ENCODE assay signal across 15 cellular contexts in the genomic region with DNA sequence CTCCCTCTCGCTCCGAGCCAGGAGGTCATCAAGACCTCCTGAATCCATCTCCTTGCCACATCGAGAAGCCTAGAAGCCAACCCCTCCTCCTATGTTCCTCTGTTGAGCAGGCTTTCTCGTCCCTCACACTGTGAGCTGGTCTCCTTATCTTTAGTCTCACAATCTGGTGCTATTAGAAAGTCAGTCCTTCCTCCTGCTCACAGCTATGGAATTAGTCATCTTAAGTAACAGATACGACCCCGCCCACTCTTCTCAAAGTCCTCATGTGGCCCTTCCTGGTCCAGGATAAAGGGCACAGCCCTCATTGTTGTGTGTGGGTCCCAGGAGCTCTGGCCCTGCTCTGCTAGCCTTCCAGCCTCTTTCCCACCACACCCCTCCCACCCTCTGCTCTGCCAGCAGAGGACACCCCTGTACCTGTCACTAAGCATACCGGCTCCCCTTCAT. TPM values are rescaled to one million over a fixed set of nuclear protein-coding genes. Genes with fewer than 3 reads are reported as not detected.
DNase-seq lines count a peak whose midpoint lies in the region; ATAC-seq, FAIRE-seq and TF ChIP-seq lines count a peak whose summit lies in the region.
"Had no signal": no experiment of that assay in that cellular context is flagged by ENCODE, and none has a peak within 500 bp of the region (broad histone marks: within the 10 kb centered on the region; RNA-seq: fewer than 3 reads in every experiment).

No MANE protein-coding gene starts in this region.

- H3K27ac Mint-ChIP-seq in naive thymus-derived CD4-positive, alpha-beta T cell: peak overlapping the region in 1 of 9 donors; percentile 49
- H3K27ac Mint-ChIP-seq: mesothelial cell of epicardium had no signal

- peaks cover 0 to 5% (median 0%) of the 10 kb centered on the region in 5 donors for H3K27me3 Mint-ChIP-seq in naive thymus-derived CD4-positive, alpha-beta T cell
- H3K27me3 Mint-ChIP-seq: stimulated activated naive CD8-positive, alpha-beta T cell treated with anti-CD3 and anti-CD28 coated beads, Interleukin-15, amount 100 ng/mL, for 72 hours had no signal

- H3K36me3 Mint-ChIP-seq in naive thymus-derived CD4-positive, alpha-beta T cell: peaks cover 0 to 7% (median 6%) of the 10 kb centered on the region in 5 donors
- H3K36me3 Mint-ChIP-seq: mesothelial cell of epicardium had no signal

- peak; percentile 40 for DNase-seq in EH (ENCODE audit: low read depth)
- peak; percentile 57 for DNase-seq in PC-3
- peak; percentile 50 to 68 for DNase-seq in erythroblast (lab: John Stamatoyannopoulos, UW)
- DNase-seq in naive thymus-derived CD4-positive, alpha-beta T cell: no peak
- no peak for DNase-seq in nucleus accumbens (lab: John Stamatoyannopoulos, UW)
- DNase-seq in D721Med (ENCODE audit: insufficient read length, low spot score): no peak
- DNase-seq: activated CD8-positive, alpha-beta memory T cell treated with anti-CD3 and anti-CD28 coated beads, Interleukin-2, amount 50 U/mL, for 4 hours; amniotic stem cell; C1 segment of cervical spinal cord; stimulated activated CD4-positive, alpha-beta T cell treated with anti-CD3 and anti-CD28 coated beads, Interleukin-4, amount 100 ng/mL, for 4 hours; stimulated activated naive CD8-positive, alpha-beta T cell treated with anti-CD3 and anti-CD28 coated beads, Interleukin-15, amount 100 ng/mL, for 72 hours had no signal

- TF ChIP-seq CTCF in PC-3 (conservative IDR thresholded peaks at IDR 0.05; ENCODE audit: low read depth, low read length): no peak
- no peak for TF ChIP-seq CTCF in D721Med (IDR thresholded peaks at IDR 0.05; ENCODE audit: insufficient read depth, missing control alignments)

- H3K9ac ChIP-seq in PC-3 (ENCODE audit: low read length) (no peak overlapping the region), mucosa of stomach (ENCODE audit: low read length) (peak overlapping the region; percentile 44)

- H3F3A ChIP-seq in PC-3 (ENCODE audit: low read length, unreplicated experiment): no peaks in the 10 kb centered on the region

- ATAC-seq in PC-3 (peak; percentile 35), HG03520 (IDR thresholded peaks at IDR 0.05; ENCODE audit: unreplicated experiment) (no peak)
- ATAC-seq in naive thymus-derived CD4-positive, alpha-beta T cell: no peak
- ATAC-seq: stimulated activated naive CD8-positive, alpha-beta T cell treated with anti-CD3 and anti-CD28 coated beads, Interleukin-15, amount 100 ng/mL, for 72 hours had no signal

- no TSS peak for BruUV-seq in PC-3 (replicated peaks; lab: Mats Ljungman, UMichigan)

- H3K9me3 ChIP-seq in PC-3 (ENCODE audit: low read length) (no peaks in the 10 kb centered on the region), mucosa of stomach (ENCODE audit: control insufficient read depth, low read length) (no peaks in the 10 kb centered on the region)
- peaks cover 0 to under 1% (median 0%) of the 10 kb centered on the region in 3 experiments for H3K9me3 ChIP-seq in naive thymus-derived CD4-positive, alpha-beta T cell (ENCODE audit: control insufficient read depth in 2 of 3, low read length in 3 of 3)

- CTCF ChIA-PET in PC-3 (lab: Charles Lee): interaction anchor here (0.6 kb wide), 1 partner anchor 332 kb away, joined by 3 read pairs; no protein-coding TSS in a partner anchor
- CTCF ChIA-PET in naive thymus-derived CD4-positive, alpha-beta T cell (lab: Charles Lee): no interaction called here

- H3K27me3 ChIP-seq in PC-3 (ENCODE audit: low read length) (no peaks in the 10 kb centered on the region), mucosa of stomach (ENCODE audit: control insufficient read depth, insufficient read depth, low read length) (no peaks in the 10 kb centered on the region)
- H3K27me3 ChIP-seq in naive thymus-derived CD4-positive, alpha-beta T cell (ENCODE audit: control insufficient read depth in 2 of 2, insufficient read depth in 2 of 2, low read length in 2 of 2): no peaks in the 10 kb centered on the region

- H3K79me2 ChIP-seq in PC-3 (ENCODE audit: low read length): no peaks in the 10 kb centered on the region

- H3K4me1 Mint-ChIP-seq in naive thymus-derived CD4-positive, alpha-beta T cell: peaks cover 0 to 8% (median 4%) of the 10 kb centered on the region in 7 donors
- H3K4me1 Mint-ChIP-seq: mesothelial cell of epicardium; stimulated activated naive CD8-positive, alpha-beta T cell treated with anti-CD3 and anti-CD28 coated beads, Interleukin-15, amount 100 ng/mL, for 72 hours had no signal

- no peak overlapping the region for H3K4me2 ChIP-seq in PC-3 (ENCODE audit: low read length)

- POLR2A ChIA-PET in PC-3 (lab: Charles Lee; ENCODE audit: unreplicated experiment): no interaction called here
- POLR2A ChIA-PET in naive thymus-derived CD4-positive, alpha-beta T cell (lab: Charles Lee): no interaction called here

- TF ChIP-seq POLR2A in erythroblast (IDR thresholded peaks at IDR 0.05; ENCODE audit: low read length): no peak

- intact Hi-C loops in PC-3 (cut with micrococcal nuclease): no loop called here
- intact Hi-C loops in naive thymus-derived CD4-positive, alpha-beta T cell (cut with micrococcal nuclease): loop anchor here in 1 of 2 donors (1.0 kb wide), 1 partner anchor 35 kb away; no protein-coding TSS in a partner anchor

- no peak for FAIRE-seq in D721Med (lab: Jason Lieb, UNC)
- FAIRE-seq: endometrium had no signal

- H3K4me3 ChIP-seq in PC-3 (ENCODE audit: low read length) (no peak overlapping the region), mucosa of stomach (ENCODE audit: low read length) (no peak overlapping the region)
- no peak overlapping the region for H3K4me3 ChIP-seq in naive thymus-derived CD4-positive, alpha-beta T cell (ENCODE audit: low read length)

- H4K20me1 ChIP-seq in PC-3 (ENCODE audit: low read length): no peaks in the 10 kb centered on the region

- H3K4me1 ChIP-seq in PC-3 (ENCODE audit: insufficient read depth, low read length) (peaks cover 21% of the 10 kb centered on the region), mucosa of stomach (ENCODE audit: control insufficient read depth, insufficient read depth, low read length) (peaks cover 27% of the 10 kb centered on the region)
- H3K4me1 ChIP-seq in naive thymus-derived CD4-positive, alpha-beta T cell (ENCODE audit: control insufficient read depth in 2 of 2, insufficient read depth in 2 of 2, low read length in 2 of 2): no peaks in the 10 kb centered on the region

- H3K27ac ChIP-seq in PC-3 (ENCODE audit: low read length): no peak overlapping the region
- no peak overlapping the region for H3K27ac ChIP-seq in naive thymus-derived CD4-positive, alpha-beta T cell (ENCODE audit: low read depth, low read length)

- H3K4me3 Mint-ChIP-seq in naive thymus-derived CD4-positive, alpha-beta T cell: no peak overlapping the region
- H3K4me3 Mint-ChIP-seq: mesothelial cell of epicardium; stimulated activated naive CD8-positive, alpha-beta T cell treated with anti-CD3 and anti-CD28 coated beads, Interleukin-15, amount 100 ng/mL, for 72 hours had no signal

- peaks cover 0 to 10% (median 7%) of the 10 kb centered on the region in 11 donors for H3K9me3 Mint-ChIP-seq in naive thymus-derived CD4-positive, alpha-beta T cell

- H2AFZ ChIP-seq in PC-3 (ENCODE audit: low read length): no peak overlapping the region

- H3K36me3 ChIP-seq in PC-3 (ENCODE audit: low read depth, low read length) (no peaks in the 10 kb centered on the region), mucosa of stomach (ENCODE audit: control insufficient read depth, insufficient read depth, low read length) (no peaks in the 10 kb centered on the region)
- no peaks in the 10 kb centered on the region for H3K36me3 ChIP-seq in naive thymus-derived CD4-positive, alpha-beta T cell (ENCODE audit: control insufficient read depth in 2 of 3, insufficient read depth in 3 of 3, low read length in 3 of 3)

- H3K9me2 ChIP-seq in PC-3 (replicated peaks; ENCODE audit: low read length): no peaks in the 10 kb centered on the region

RNA-seq across cellular contexts. Expression of a gene that starts 41.4 kb away (rescaled TPM):
- 35.2 and 51.8 TPM in 2 replicates for total RNA-seq in PC-3 (2014; rRNA removed)
- 100 to 1,000 TPM in 3 of 5 experiments, 10 to 100 TPM in 2; 63.1 to 125 (median 110) TPM for total RNA-seq in naive thymus-derived CD4-positive, alpha-beta T cell
- polyA plus RNA-seq in naive thymus-derived CD4-positive, alpha-beta T cell: 10 to 100 TPM; 41.3 to 57.7 TPM

Comparison
In these comparisons a context has a peak if more than half of its experiments do, and no peak if none do; other contexts are left out.
1. DNase-seq: peak in EH (single experiment), PC-3 (single experiment) and erythroblast (2 of 2); none in naive thymus-derived CD4-positive, alpha-beta T cell (0 of 9), nucleus accumbens (0 of 56) and D721Med (single experiment).